Comparison of ENCODE assay signal across 3 cellular contexts in the genomic region with DNA sequence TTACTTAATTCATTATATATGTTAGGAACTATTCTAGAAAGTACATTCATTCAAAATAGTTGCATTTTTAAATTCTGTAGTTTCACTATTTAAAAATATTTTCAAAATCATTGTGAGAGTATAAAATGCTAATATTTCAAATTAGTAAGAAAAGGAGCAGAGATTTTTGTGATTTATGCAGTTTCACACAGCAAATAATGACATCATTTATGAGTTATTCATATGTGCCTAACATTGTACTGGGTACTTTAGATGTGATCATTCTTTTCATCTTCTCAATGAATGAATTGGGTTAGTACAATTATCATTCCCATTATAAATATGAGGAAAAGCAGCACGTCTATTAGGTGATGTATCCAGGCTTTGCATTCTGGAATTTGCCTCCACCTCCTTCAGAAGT.
TF ChIP-seq lines count a peak whose summit lies in the region.

No MANE protein-coding gene starts in this region.

TF ChIP-seq in HEK293, 187 proteins besides CTCF, POLR2A, EP300 and RAD21:
- TF ChIP-seq ZNF26 (tag by site-specific recombination; IDR thresholded peaks at IDR 0.05), result no peak
- TF ChIP-seq, protein P1, sequence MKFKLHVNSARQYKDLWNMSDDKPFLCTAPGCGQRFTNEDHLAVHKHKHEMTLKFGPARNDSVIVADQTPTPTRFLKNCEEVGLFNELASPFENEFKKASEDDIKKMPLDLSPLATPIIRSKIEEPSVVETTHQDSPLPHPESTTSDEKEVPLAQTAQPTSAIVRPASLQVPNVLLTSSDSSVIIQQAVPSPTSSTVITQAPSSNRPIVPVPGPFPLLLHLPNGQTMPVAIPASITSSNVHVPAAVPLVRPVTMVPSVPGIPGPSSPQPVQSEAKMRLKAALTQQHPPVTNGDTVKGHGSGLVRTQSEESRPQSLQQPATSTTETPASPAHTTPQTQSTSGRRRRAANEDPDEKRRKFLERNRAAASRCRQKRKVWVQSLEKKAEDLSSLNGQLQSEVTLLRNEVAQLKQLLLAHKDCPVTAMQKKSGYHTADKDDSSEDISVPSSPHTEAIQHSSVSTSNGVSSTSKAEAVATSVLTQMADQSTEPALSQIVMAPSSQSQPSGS (tag by site-specific recombination; IDR thresholded peaks at IDR 0.05; ENCODE audit: low read depth), result 0 out of 2 replicates have a peak, but pooled peaks have one; percentile 20

TF ChIP-seq in GM12878, 131 proteins besides CTCF, POLR2A, EP300 and RAD21:
- TF ChIP-seq NKRF (conservative IDR thresholded peaks at IDR 0.05) (no peak), NFXL1 (IDR thresholded peaks at IDR 0.05; ENCODE audit: borderline replicate concordance) (no peak), DPF2 (IDR thresholded peaks at IDR 0.05) (no peak), HDAC2 (IDR thresholded peaks at IDR 0.05) (no peak), FOXK2 (IDR thresholded peaks at IDR 0.05) (no peak), SIX5 (IDR thresholded peaks at IDR 0.05; ENCODE audit: low read depth, low read length, severe bottlenecking) (no peak), MTA2 (IDR thresholded peaks at IDR 0.05; ENCODE audit: low read depth) (0 out of 2 replicates have a peak, but pooled peaks have one; percentile 3), JUND (IDR thresholded peaks at IDR 0.05; ENCODE audit: low read depth, low read length) (no peak), ATF7 (IDR thresholded peaks at IDR 0.05; ENCODE audit: low read depth) (peak; percentile 75), POLR2AphosphoS2 (IDR thresholded peaks at IDR 0.05; ENCODE audit: low read depth, low read length) (no peak), MYB (IDR thresholded peaks at IDR 0.05; ENCODE audit: borderline replicate concordance, low read depth, low read length) (no peak)
- TF ChIP-seq, protein P2, sequence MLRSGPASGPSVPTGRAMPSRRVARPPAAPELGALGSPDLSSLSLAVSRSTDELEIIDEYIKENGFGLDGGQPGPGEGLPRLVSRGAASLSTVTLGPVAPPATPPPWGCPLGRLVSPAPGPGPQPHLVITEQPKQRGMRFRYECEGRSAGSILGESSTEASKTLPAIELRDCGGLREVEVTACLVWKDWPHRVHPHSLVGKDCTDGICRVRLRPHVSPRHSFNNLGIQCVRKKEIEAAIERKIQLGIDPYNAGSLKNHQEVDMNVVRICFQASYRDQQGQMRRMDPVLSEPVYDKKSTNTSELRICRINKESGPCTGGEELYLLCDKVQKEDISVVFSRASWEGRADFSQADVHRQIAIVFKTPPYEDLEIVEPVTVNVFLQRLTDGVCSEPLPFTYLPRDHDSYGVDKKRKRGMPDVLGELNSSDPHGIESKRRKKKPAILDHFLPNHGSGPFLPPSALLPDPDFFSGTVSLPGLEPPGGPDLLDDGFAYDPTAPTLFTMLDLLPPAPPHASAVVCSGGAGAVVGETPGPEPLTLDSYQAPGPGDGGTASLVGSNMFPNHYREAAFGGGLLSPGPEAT (IDR thresholded peaks at IDR 0.05; ENCODE audit: low read depth), result 0 out of 2 replicates have a peak, but pooled peaks have one; percentile 1
- TF ChIP-seq, protein P3, sequence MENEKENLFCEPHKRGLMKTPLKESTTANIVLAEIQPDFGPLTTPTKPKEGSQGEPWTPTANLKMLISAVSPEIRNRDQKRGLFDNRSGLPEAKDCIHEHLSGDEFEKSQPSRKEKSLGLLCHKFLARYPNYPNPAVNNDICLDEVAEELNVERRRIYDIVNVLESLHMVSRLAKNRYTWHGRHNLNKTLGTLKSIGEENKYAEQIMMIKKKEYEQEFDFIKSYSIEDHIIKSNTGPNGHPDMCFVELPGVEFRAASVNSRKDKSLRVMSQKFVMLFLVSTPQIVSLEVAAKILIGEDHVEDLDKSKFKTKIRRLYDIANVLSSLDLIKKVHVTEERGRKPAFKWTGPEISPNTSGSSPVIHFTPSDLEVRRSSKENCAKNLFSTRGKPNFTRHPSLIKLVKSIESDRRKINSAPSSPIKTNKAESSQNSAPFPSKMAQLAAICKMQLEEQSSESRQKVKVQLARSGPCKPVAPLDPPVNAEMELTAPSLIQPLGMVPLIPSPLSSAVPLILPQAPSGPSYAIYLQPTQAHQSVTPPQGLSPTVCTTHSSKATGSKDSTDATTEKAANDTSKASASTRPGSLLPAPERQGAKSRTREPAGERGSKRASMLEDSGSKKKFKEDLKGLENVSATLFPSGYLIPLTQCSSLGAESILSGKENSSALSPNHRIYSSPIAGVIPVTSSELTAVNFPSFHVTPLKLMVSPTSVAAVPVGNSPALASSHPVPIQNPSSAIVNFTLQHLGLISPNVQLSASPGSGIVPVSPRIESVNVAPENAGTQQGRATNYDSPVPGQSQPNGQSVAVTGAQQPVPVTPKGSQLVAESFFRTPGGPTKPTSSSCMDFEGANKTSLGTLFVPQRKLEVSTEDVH (IDR thresholded peaks at IDR 0.05; ENCODE audit: low read depth, partially characterized antibody), result no peak
- TF ChIP-seq, protein P4, sequence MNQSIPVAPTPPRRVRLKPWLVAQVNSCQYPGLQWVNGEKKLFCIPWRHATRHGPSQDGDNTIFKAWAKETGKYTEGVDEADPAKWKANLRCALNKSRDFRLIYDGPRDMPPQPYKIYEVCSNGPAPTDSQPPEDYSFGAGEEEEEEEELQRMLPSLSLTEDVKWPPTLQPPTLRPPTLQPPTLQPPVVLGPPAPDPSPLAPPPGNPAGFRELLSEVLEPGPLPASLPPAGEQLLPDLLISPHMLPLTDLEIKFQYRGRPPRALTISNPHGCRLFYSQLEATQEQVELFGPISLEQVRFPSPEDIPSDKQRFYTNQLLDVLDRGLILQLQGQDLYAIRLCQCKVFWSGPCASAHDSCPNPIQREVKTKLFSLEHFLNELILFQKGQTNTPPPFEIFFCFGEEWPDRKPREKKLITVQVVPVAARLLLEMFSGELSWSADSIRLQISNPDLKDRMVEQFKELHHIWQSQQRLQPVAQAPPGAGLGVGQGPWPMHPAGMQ (IDR thresholded peaks at IDR 0.05; ENCODE audit: borderline replicate concordance), result no peak

TF ChIP-seq in GM23338, 12 proteins besides CTCF, POLR2A, EP300 and RAD21 (continued from another document):
- TF ChIP-seq REST (IDR thresholded peaks at IDR 0.05; ENCODE audit: unreplicated experiment) (no peak), ZNF331 (CRISPR knock-in tag; IDR thresholded peaks at IDR 0.05; ENCODE audit: low read depth) (no peak), EZH2 (IDR thresholded peaks at IDR 0.05; ENCODE audit: low read depth, unreplicated experiment) (no peak), EZH2phosphoT487 (IDR thresholded peaks at IDR 0.05; ENCODE audit: unreplicated experiment) (no peak), NANOG (IDR thresholded peaks at IDR 0.05; ENCODE audit: borderline replicate concordance) (no peak), CREB1 (CRISPR knock-in tag; IDR thresholded peaks at IDR 0.05; ENCODE audit: low read depth) (no peak), ZNF114 (CRISPR knock-in tag; IDR thresholded peaks at IDR 0.05) (no peak), STAT1 (IDR thresholded peaks at IDR 0.05; ENCODE audit: unreplicated experiment) (no peak)
- TF ChIP-seq, protein P5, sequence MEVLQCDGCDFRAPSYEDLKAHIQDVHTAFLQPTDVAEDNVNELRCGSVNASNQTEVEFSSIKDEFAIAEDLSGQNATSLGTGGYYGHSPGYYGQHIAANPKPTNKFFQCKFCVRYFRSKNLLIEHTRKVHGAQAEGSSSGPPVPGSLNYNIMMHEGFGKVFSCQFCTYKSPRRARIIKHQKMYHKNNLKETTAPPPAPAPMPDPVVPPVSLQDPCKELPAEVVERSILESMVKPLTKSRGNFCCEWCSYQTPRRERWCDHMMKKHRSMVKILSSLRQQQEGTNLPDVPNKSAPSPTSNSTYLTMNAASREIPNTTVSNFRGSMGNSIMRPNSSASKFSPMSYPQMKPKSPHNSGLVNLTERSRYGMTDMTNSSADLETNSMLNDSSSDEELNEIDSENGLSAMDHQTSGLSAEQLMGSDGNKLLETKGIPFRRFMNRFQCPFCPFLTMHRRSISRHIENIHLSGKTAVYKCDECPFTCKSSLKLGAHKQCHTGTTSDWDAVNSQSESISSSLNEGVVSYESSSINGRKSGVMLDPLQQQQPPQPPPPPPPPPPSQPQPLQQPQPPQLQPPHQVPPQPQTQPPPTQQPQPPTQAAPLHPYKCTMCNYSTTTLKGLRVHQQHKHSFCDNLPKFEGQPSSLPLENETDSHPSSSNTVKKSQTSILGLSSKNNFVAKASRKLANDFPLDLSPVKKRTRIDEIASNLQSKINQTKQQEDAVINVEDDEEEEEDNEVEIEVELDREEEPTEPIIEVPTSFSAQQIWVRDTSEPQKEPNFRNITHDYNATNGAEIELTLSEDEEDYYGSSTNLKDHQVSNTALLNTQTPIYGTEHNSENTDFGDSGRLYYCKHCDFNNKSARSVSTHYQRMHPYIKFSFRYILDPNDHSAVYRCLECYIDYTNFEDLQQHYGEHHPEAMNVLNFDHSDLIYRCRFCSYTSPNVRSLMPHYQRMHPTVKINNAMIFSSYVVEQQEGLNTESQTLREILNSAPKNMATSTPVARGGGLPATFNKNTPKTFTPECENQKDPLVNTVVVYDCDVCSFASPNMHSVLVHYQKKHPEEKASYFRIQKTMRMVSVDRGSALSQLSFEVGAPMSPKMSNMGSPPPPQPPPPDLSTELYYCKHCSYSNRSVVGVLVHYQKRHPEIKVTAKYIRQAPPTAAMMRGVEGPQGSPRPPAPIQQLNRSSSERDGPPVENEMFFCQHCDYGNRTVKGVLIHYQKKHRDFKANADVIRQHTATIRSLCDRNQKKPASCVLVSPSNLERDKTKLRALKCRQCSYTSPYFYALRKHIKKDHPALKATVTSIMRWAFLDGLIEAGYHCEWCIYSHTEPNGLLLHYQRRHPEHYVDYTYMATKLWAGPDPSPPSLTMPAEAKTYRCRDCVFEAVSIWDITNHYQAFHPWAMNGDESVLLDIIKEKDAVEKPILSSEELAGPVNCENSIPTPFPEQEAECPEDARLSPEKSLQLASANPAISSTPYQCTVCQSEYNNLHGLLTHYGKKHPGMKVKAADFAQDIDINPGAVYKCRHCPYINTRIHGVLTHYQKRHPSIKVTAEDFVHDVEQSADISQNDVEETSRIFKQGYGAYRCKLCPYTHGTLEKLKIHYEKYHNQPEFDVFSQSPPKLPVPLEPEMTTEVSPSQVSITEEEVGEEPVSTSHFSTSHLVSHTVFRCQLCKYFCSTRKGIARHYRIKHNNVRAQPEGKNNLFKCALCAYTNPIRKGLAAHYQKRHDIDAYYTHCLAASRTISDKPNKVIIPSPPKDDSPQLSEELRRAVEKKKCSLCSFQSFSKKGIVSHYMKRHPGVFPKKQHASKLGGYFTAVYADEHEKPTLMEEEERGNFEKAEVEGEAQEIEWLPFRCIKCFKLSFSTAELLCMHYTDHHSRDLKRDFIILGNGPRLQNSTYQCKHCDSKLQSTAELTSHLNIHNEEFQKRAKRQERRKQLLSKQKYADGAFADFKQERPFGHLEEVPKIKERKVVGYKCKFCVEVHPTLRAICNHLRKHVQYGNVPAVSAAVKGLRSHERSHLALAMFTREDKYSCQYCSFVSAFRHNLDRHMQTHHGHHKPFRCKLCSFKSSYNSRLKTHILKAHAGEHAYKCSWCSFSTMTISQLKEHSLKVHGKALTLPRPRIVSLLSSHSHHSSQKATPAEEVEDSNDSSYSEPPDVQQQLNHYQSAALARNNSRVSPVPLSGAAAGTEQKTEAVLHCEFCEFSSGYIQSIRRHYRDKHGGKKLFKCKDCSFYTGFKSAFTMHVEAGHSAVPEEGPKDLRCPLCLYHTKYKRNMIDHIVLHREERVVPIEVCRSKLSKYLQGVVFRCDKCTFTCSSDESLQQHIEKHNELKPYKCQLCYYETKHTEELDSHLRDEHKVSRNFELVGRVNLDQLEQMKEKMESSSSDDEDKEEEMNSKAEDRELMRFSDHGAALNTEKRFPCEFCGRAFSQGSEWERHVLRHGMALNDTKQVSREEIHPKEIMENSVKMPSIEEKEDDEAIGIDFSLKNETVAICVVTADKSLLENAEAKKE (CRISPR knock-in tag; IDR thresholded peaks at IDR 0.05), result no peak
